13 cellular contexts compared by ENCODE assay signal in the genomic region with DNA sequence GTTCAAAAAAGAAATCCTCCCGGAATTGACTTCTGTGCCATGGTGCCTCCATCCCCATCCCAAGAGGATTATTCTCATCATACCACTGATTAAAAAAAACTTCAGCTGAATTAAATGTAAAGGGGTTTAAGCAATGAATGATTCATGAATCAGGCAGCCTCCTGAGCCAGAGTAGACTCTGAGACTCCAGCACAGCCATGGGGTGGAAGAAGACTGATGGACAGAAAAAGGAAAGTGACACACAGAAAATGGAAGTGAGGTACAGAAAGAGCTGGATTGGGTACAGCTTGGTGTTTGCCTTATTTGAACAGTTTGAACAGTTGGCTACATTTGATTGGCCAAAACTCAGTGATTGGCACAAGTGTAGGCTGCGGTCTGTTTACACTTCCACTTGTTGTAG.
"Had no signal": no experiment of that assay in that cellular context is flagged by ENCODE, and none has a peak within 500 bp of the region (broad histone marks: within the 10 kb centered on the region; RNA-seq: fewer than 3 reads in every experiment).

No MANE protein-coding gene starts in this region.

- H3K9me3 Mint-ChIP-seq: activated B cell treated with CpG ODN at 0.5 μM for 24 hours; activated CD4-positive, alpha-beta T cell treated with anti-CD3 and anti-CD28 coated beads, Interleukin-2, amount 10 ng/mL, durations not matched to agents 7 days and 5 days; activated naive CD4-positive, alpha-beta T cell treated with anti-CD3 and anti-CD28 coated beads, Interleukin-2, amount 50 U/mL, for 72 hours; memory B cell; nephron progenitor cell had no signal

- H3K27me3 ChIP-seq: cardiac muscle cell, colonic mucosa, left lung, stomach had no signal

- H3K9me3 ChIP-seq: colonic mucosa, left lung, stomach, thoracic aorta had no signal

- H3K27me3 Mint-ChIP-seq: activated B cell treated with CpG ODN at 0.5 μM for 24 hours, memory B cell had no signal

- ATAC-seq: activated naive CD4-positive, alpha-beta T cell treated with anti-CD3 and anti-CD28 coated beads, Interleukin-2, amount 50 U/mL, for 72 hours; T-helper 17 cell had no signal

- H3K4me1 ChIP-seq: colonic mucosa, left lung had no signal

- H3K4me3 Mint-ChIP-seq: activated B cell treated with CpG ODN at 0.5 μM for 24 hours; activated CD4-positive, alpha-beta T cell treated with anti-CD3 and anti-CD28 coated beads, Interleukin-2, amount 10 ng/mL, durations not matched to agents 7 days and 5 days; memory B cell; nephron progenitor cell; T-helper 17 cell had no signal

- H3K27ac Mint-ChIP-seq: activated B cell treated with CpG ODN at 0.5 μM for 24 hours; activated CD4-positive, alpha-beta T cell treated with anti-CD3 and anti-CD28 coated beads, Interleukin-2, amount 10 ng/mL, durations not matched to agents 7 days and 5 days; activated naive CD4-positive, alpha-beta T cell treated with anti-CD3 and anti-CD28 coated beads, Interleukin-2, amount 50 U/mL, for 72 hours; memory B cell; nephron progenitor cell; T-helper 17 cell had no signal

- DNase-seq: activated B cell treated with CpG ODN at 0.5 μM for 24 hours; activated CD4-positive, alpha-beta T cell treated with anti-CD3 and anti-CD28 coated beads, Interleukin-2, amount 10 ng/mL, durations not matched to agents 7 days and 5 days; colonic mucosa; glutamatergic neuron; left lung; nephron progenitor cell; stimulated activated CD4-positive, alpha-beta T cell treated with anti-CD3 and anti-CD28 coated beads, Interleukin-4, amount 100 ng/mL, for 4 hours; stomach; T-helper 17 cell had no signal

- H3K36me3 ChIP-seq: cardiac muscle cell, colonic mucosa, left lung, stomach, thoracic aorta had no signal

- H3K4me3 ChIP-seq: cardiac muscle cell, colonic mucosa, left lung, stomach, thoracic aorta had no signal

- H3K27ac ChIP-seq: cardiac muscle cell, colonic mucosa, left lung, stomach, thoracic aorta had no signal

- H3K36me3 Mint-ChIP-seq: memory B cell had no signal
